Comparison of ENCODE assay signal across 8 cellular contexts in genomic region chr11:77994434-77995362, GRCh38. TPM values are rescaled to one million over a fixed set of nuclear protein-coding genes. Genes with fewer than 3 reads are reported as not detected.
DNase-seq lines count a peak whose midpoint lies in the region; ATAC-seq and TF ChIP-seq lines count a peak whose summit lies in the region.

Gene INTS4, minus strand, starts transcription at chr11:77994668. Its CDS starts 25 bp downstream, at chr11:77994643.

- no peak for TF ChIP-seq CTCF in DND-41 (IDR thresholded peaks at IDR 0.05; ENCODE audit: borderline replicate concordance, extremely low read depth, low read length, poor library complexity, severe bottlenecking)
- TF ChIP-seq CTCF in esophagus muscularis mucosa (IDR thresholded peaks at IDR 0.05) = peak in 1 of 3 experiments; percentile 20

- H3K9ac ChIP-seq in DND-41 (ENCODE audit: low read depth, low read length) = peak within 1 kb of the TSS; percentile 64
- peak within 1 kb of the TSS; percentile 90 for H3K9ac ChIP-seq in Karpas-422 (ENCODE audit: low read length)

- H3K4me3 ChIP-seq in DND-41 (ENCODE audit: low read depth in 1 of 2, low read length in 2 of 2) (peak within 1 kb of the TSS; percentile 64 to 75), Karpas-422 (ENCODE audit: low read length) (peak within 1 kb of the TSS; percentile 92), esophagus muscularis mucosa (peak within 1 kb of the TSS; percentile 59 to 78 (median 70)), muscle layer of duodenum (ENCODE audit: low read depth in 1 of 2, low read length in 2 of 2) (peak within 1 kb of the TSS; percentile 80 to 97)

- peak within 1 kb of the TSS; percentile 78 for H3K4me2 ChIP-seq in DND-41 (ENCODE audit: insufficient read depth, low read length)
- H3K4me2 ChIP-seq in Karpas-422 (ENCODE audit: low read depth, low read length, poor library complexity, severe bottlenecking) = peak within 1 kb of the TSS; percentile 99

- peaks cover 21% of the 10 kb centered on the region for H3K36me3 ChIP-seq in DND-41 (ENCODE audit: insufficient read depth, low read length)
- H3K36me3 ChIP-seq in Karpas-422 (ENCODE audit: insufficient read depth, low read length) = 0 out of 2 replicates have a peak, but pooled peaks cover 7% of the 10 kb centered on the region
- peaks cover 0 to 17% (median 14%) of the 10 kb centered on the region in 4 donors for H3K36me3 ChIP-seq in esophagus muscularis mucosa
- H3K36me3 ChIP-seq in muscle layer of duodenum (ENCODE audit: control insufficient read depth in 1 of 2, insufficient read depth in 2 of 2, low read length in 2 of 2) = peaks cover 4 to 10% of the 10 kb centered on the region in 2 donors

- ATAC-seq in DND-41 (ENCODE audit: insufficient read depth, low read depth) = peak; percentile 96
- peak; percentile 98 for ATAC-seq in GM21825 (IDR thresholded peaks at IDR 0.05; ENCODE audit: unreplicated experiment)

- TF ChIP-seq POLR2A in esophagus muscularis mucosa (IDR thresholded peaks at IDR 0.05; ENCODE audit: low read depth) = no peak

- H3K27me3 ChIP-seq in DND-41 (ENCODE audit: insufficient read depth, low read length, poor library complexity) (no peaks in the 10 kb centered on the region), Karpas-422 (ENCODE audit: low read length) (no peaks in the 10 kb centered on the region), esophagus muscularis mucosa (no peaks in the 10 kb centered on the region), muscle layer of duodenum (ENCODE audit: low read depth, low read length) (no peaks in the 10 kb centered on the region)

- DNase-seq in DND-41 (peak; percentile 100), Karpas-422 (peak; percentile 100), RKO (ENCODE audit: low spot score) (peak; percentile 100), activated T-helper 1 cell treated with Interleukin-2 at 50 U/mL for 16 hours (ENCODE audit: low read depth) (peak; percentile 97), esophagus muscularis mucosa (ENCODE audit: extremely low spot score) (peak; percentile 99)
- peak; percentile 96 to 98 for DNase-seq in stimulated activated CD8-positive, alpha-beta memory T cell treated with anti-CD3 and anti-CD28 coated beads, Interleukin-7, amount 100 ng/mL, for 4 hours (ENCODE audit: low read depth in 2 of 2)

- H4K20me1 ChIP-seq in DND-41 (ENCODE audit: insufficient read depth, low read length) = no peaks in the 10 kb centered on the region
- no peaks in the 10 kb centered on the region for H4K20me1 ChIP-seq in Karpas-422 (ENCODE audit: insufficient read depth, low read depth, low read length)

- WGBS in esophagus muscularis mucosa = 0% methylated on average over 46 of the region's 47 CpGs

- H3K27ac ChIP-seq in DND-41 (ENCODE audit: low read length) (peak within 1 kb of the TSS; percentile 81), Karpas-422 (ENCODE audit: low read length) (peak within 1 kb of the TSS; percentile 81), esophagus muscularis mucosa (replicated peaks in 1 of 4) (peak within 1 kb of the TSS; percentile 81 to 89 (median 85)), muscle layer of duodenum (ENCODE audit: low read length) (peak within 1 kb of the TSS; percentile 87)

- peak; percentile 43 for TF ChIP-seq EP300 in esophagus muscularis mucosa (IDR thresholded peaks at IDR 0.05)

- H3K9me3 ChIP-seq in DND-41 (ENCODE audit: insufficient read depth, low read length, severe bottlenecking) (no peaks in the 10 kb centered on the region), Karpas-422 (ENCODE audit: low read length) (no peaks in the 10 kb centered on the region), esophagus muscularis mucosa (no peaks in the 10 kb centered on the region), muscle layer of duodenum (ENCODE audit: control insufficient read depth in 1 of 2, low read length in 2 of 2) (no peaks in the 10 kb centered on the region)

- peaks cover 40% of the 10 kb centered on the region for H3K79me2 ChIP-seq in DND-41 (ENCODE audit: insufficient read depth, low read length)
- peaks cover 37% of the 10 kb centered on the region for H3K79me2 ChIP-seq in Karpas-422 (ENCODE audit: low read length)

- peaks cover 30% of the 10 kb centered on the region for H3K4me1 ChIP-seq in DND-41 (ENCODE audit: insufficient read depth, low read length)
- peaks cover 24% of the 10 kb centered on the region for H3K4me1 ChIP-seq in Karpas-422 (ENCODE audit: low read length)
- peaks cover 18 to 27% (median 21%) of the 10 kb centered on the region in 4 donors for H3K4me1 ChIP-seq in esophagus muscularis mucosa
- H3K4me1 ChIP-seq in muscle layer of duodenum (ENCODE audit: control insufficient read depth in 1 of 2, insufficient read depth in 2 of 2, low read length in 2 of 2) = peaks cover 3 to 15% of the 10 kb centered on the region in 2 donors

- H2AFZ ChIP-seq in DND-41 (ENCODE audit: low read depth, low read length) = peak within 1 kb of the TSS; percentile 90
- H2AFZ ChIP-seq in Karpas-422 (ENCODE audit: low read length) = peak within 1 kb of the TSS; percentile 98

- intact Hi-C loops in esophagus muscularis mucosa (cut with DNase I) = loop anchor here (2.0 to 10.0 kb wide), 2 partner anchors 52 to 170 kb away; partner anchors contain the start of genes AAMDC and RSF1

- no peaks in the 10 kb centered on the region for H3K9me2 ChIP-seq in Karpas-422 (replicated peaks; ENCODE audit: insufficient read depth, low read length)

RNA-seq across cellular contexts. Expression of gene INTS4, which starts in this region (rescaled TPM):
- total RNA-seq in Karpas-422 (2014; rRNA removed; shearing (Covaris generic); ENCODE audit: low replicate concordance) = 42.7 and 51.2 TPM in 2 replicates
- total RNA-seq in esophagus muscularis mucosa = 10 to 100 TPM; 13.3 to 34.1 (median 15.2) TPM

Comparison
In these comparisons a context has a peak if more than half of its experiments do, and no peak if none do; other contexts are left out.
1. Peak in every context shown above with its lines: DNase-seq, ATAC-seq, H3K4me3 ChIP-seq and H3K27ac ChIP-seq.